Comparison of ENCODE assay signal across 11 cellular contexts in the genomic region with DNA sequence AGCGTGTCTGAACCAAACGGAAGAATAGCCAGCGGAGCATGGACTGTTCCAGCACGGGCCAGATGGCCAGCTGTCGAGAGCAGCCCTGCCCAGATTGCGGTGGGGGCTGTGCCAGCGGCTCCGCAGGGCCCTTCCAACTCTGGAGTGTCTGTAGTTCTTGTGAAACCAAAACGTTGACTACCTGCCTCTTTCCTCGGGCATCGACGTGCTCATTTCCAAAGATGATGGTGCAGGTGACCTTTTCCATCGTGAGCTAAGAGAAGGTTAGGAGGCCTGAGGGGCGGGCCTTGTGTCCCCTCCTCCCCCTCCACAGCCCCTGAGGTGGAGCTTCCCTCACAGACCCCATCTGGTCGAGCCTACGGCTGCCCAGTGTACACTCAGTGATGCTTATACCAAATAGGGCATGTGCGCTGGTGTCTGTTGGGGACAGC. TPM values are rescaled to one million over a fixed set of nuclear protein-coding genes. Genes with fewer than 3 reads are reported as not detected.
A peak's percentile ranks its signal among the peaks of the same experiment; 100 is the strongest.
DNase-seq lines count a peak whose midpoint lies in the region; ATAC-seq lines count a peak whose summit lies in the region.
"Had no signal": no experiment of that assay in that cellular context is flagged by ENCODE, and none has a peak within 500 bp of the region (broad histone marks: within the 10 kb centered on the region; RNA-seq: fewer than 3 reads in every experiment).

No MANE protein-coding gene starts in this region.

- ATAC-seq in Right ventricle myocardium superior (ENCODE audit: poor library complexity) (peak; percentile 75), HG03039 (IDR thresholded peaks at IDR 0.05; ENCODE audit: unreplicated experiment) (no peak), HG02970 (IDR thresholded peaks at IDR 0.05; ENCODE audit: low FRiP score, unreplicated experiment) (no peak), HG03571 (IDR thresholded peaks at IDR 0.05; ENCODE audit: unreplicated experiment) (no peak)
- ATAC-seq: WTC11 had no signal

- intact Hi-C loops in Right ventricle myocardium superior (cut with DNase I): no loop called here

- DNase-seq in DMS53 treated with DMSO at 0.1 percent for 48 hours (lab: John Stamatoyannopoulos, UW; ENCODE audit: unreplicated experiment): peak; percentile 93
- DNase-seq in NCI-H69 (lab: John Stamatoyannopoulos, UW): peak; percentile 56
- peak; percentile 84 for DNase-seq in Right ventricle myocardium superior
- DNase-seq in retina: peak; percentile 63
- no peak for DNase-seq in ureter (ENCODE audit: low spot score)
- DNase-seq: NCI-H1048 had no signal

RNA-seq across cellular contexts. Expression of a gene that starts 12.9 kb away (rescaled TPM):
- total RNA-seq in Right ventricle myocardium superior (not detected), ureter (not detected)
- total RNA-seq: Daoy had no signal

RNA-seq across cellular contexts. Expression of a gene that starts 17.5 kb away (rescaled TPM):
- total RNA-seq in Right ventricle myocardium superior (0.22 TPM), ureter (3.6 TPM)

RNA-seq across cellular contexts. Expression of a gene that starts 25.0 kb away (rescaled TPM):
- total RNA-seq in Right ventricle myocardium superior (69.4 TPM), ureter (38.6 TPM)

RNA-seq across cellular contexts. Expression of a gene that starts 37.0 kb away (rescaled TPM):
- 1.1 TPM for total RNA-seq in Right ventricle myocardium superior
- total RNA-seq in ureter: 2.0 TPM
